ENCODE assay signal across 1 cellular context in the genomic region with DNA sequence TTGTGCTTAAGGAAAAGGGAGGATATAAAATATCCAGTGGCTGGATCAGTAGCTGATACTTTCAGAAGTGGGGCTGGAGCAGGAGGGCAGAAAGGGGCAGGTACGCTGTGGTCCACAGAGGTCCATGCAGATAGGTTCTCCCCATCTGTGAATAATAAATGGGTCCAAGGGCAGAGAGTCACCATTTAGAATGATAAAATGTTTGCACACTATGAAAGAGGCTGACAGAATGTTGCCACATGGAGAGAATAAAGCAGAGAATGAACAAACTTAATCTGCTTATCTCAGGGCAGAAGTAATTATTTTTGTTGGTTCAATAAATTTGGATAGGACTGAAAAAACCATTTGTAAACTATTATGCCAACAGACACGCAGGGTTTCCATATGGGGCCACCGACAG.
TF ChIP-seq lines count a peak whose summit lies in the region.

No MANE protein-coding gene starts in this region.

TF ChIP-seq in HCT116, 20 proteins besides CTCF, POLR2A, EP300 and RAD21 (continued from another document):
- TF ChIP-seq POLR2AphosphoS5 (IDR thresholded peaks at IDR 0.05; ENCODE audit: low read depth, low read length) (no peak), TCF7L2 (IDR thresholded peaks at IDR 0.05; ENCODE audit: borderline replicate concordance, extremely low read depth, insufficient read depth, insufficient read length) (no peak), CEBPB (IDR thresholded peaks at IDR 0.05; ENCODE audit: low read depth) (no peak), JUND (IDR thresholded peaks at IDR 0.05) (no peak), EGR1 (IDR thresholded peaks at IDR 0.05; ENCODE audit: low read depth) (no peak), SIN3A (IDR thresholded peaks at IDR 0.05; ENCODE audit: low read depth) (no peak), YY1 (IDR thresholded peaks at IDR 0.05; ENCODE audit: extremely low read depth, insufficient replicate concordance, low read depth, low read length) (no peak), EZH2 (IDR thresholded peaks at IDR 0.05) (no peak), SP1 (IDR thresholded peaks at IDR 0.05; ENCODE audit: low read depth) (no peak)
- TF ChIP-seq, protein P1, sequence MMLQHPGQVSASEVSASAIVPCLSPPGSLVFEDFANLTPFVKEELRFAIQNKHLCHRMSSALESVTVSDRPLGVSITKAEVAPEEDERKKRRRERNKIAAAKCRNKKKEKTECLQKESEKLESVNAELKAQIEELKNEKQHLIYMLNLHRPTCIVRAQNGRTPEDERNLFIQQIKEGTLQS (IDR thresholded peaks at IDR 0.05) = no peak
TF ChIP-seq in HCT116: peak in this region for 0.
